ENCODE assay signal across 8 cellular contexts in the genomic region with DNA sequence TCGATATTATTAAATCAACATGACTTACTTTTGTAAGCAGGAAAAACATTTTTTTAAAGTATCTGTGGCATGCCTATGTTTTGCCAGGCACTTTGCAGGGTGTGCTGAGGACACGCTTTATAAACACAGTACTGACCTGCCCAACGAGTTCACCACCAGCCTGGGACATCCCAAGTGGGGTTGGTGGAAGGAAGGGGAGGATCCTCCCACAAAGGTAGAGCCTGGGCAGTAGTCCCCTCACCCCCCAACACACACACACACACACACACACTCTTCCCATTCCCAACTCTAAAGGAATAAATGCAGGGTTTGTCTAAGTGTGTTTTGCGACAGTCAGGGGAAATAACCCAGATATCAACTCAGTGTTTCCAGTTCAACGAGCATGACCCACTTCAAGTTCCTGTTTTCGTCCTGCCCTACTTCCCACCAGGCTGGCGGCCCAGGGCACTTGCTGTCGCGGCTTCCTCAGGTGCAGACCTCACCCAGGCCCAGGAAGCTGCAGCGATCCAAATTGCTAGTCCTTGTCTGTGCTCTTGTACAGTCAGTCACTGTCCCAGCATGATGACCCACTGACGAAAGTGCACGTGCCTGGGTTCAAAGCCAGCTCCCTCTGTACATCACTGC. TPM values are rescaled to one million over a fixed set of nuclear protein-coding genes. Genes with fewer than 3 reads are reported as not detected.
DNase-seq lines count a peak whose midpoint lies in the region; ATAC-seq, FAIRE-seq and TF ChIP-seq lines count a peak whose summit lies in the region.

No MANE protein-coding gene starts in this region.

- peak overlapping the region; percentile 92 for H3K4me2 ChIP-seq in hepatocyte

- peaks cover 61% of the 10 kb centered on the region for H3K4me1 ChIP-seq in hepatocyte (ENCODE audit: insufficient read depth)

- H4K20me1 ChIP-seq in hepatocyte (ENCODE audit: insufficient read depth, poor library complexity, severe bottlenecking), result peaks cover 74% of the 10 kb centered on the region

- H3K27ac ChIP-seq in hepatocyte, result peak overlapping the region; percentile 1

- H3K4me3 Mint-ChIP-seq in activated T-cell treated with anti-CD3 and anti-CD28 coated beads, Interleukin-2, amount 50 U/mL, for 72 hours, result peak overlapping the region; percentile 96

- peak; percentile 61 for DNase-seq in NOMO-1 treated with DMSO at 0.1 percent for 48 hours (lab: John Stamatoyannopoulos, UW; ENCODE audit: unreplicated experiment)
- peak in 1 of 2 donors; percentile 40 for DNase-seq in activated T-cell treated with anti-CD3 and anti-CD28 coated beads, Interleukin-2, amount 50 U/mL, for 72 hours
- peak; percentile 7 for DNase-seq in hepatocyte (ENCODE audit: low spot score)
- peak in 2 of 3 experiments; percentile 18 to 46 for DNase-seq in stimulated activated CD4-positive, alpha-beta T cell treated with anti-CD3 and anti-CD28 coated beads, TNF-alpha, amount 100 ng/mL, for 4 hours (ENCODE audit: low read depth in 3 of 3)
- DNase-seq in frontal cortex (ENCODE audit: low spot score in 2 of 2), result no peak
- DNase-seq in NCI-H187 (lab: John Stamatoyannopoulos, UW), result no peak

- peak overlapping the region; percentile 90 for H3K27ac Mint-ChIP-seq in activated T-cell treated with anti-CD3 and anti-CD28 coated beads, Interleukin-2, amount 50 U/mL, for 72 hours

- TF ChIP-seq CTCF in hepatocyte (IDR thresholded peaks at IDR 0.05; ENCODE audit: poor library complexity), result no peak

- no peaks in the 10 kb centered on the region for H3K27me3 ChIP-seq in hepatocyte

- H3K36me3 Mint-ChIP-seq in activated T-cell treated with anti-CD3 and anti-CD28 coated beads, Interleukin-2, amount 50 U/mL, for 72 hours (ENCODE audit: insufficient read depth in 2 of 2), result peaks cover 0 to 8% of the 10 kb centered on the region in 2 donors

- no peak for FAIRE-seq in frontal cortex (lab: Jason Lieb, UNC)

- no peaks in the 10 kb centered on the region for H3K9me3 Mint-ChIP-seq in activated T-cell treated with anti-CD3 and anti-CD28 coated beads, Interleukin-2, amount 50 U/mL, for 72 hours

- peaks cover 65% of the 10 kb centered on the region for H3K4me1 Mint-ChIP-seq in activated T-cell treated with anti-CD3 and anti-CD28 coated beads, Interleukin-2, amount 50 U/mL, for 72 hours (ENCODE audit: low read depth)

- peaks cover 87% of the 10 kb centered on the region for H3K79me2 ChIP-seq in hepatocyte

- no peak for ATAC-seq in activated T-cell treated with anti-CD3 and anti-CD28 coated beads, Interleukin-2, amount 50 U/mL, for 72 hours (replicated peaks in 1 of 2)
- ATAC-seq in HG02870 (IDR thresholded peaks at IDR 0.05; ENCODE audit: unreplicated experiment), result no peak

- 72% methylated on average over 12 of the region's 12 CpGs for WGBS in hepatocyte (ENCODE audit: low lambda C conversion rate, missing lambda C conversion rate)

- peak overlapping the region; percentile 57; the same call in 1 of the 2 replicates for H3K4me3 ChIP-seq in GM08714 (ENCODE audit: low read length)
- H3K4me3 ChIP-seq in hepatocyte, result no peak overlapping the region

- no peaks in the 10 kb centered on the region for H3K27me3 Mint-ChIP-seq in activated T-cell treated with anti-CD3 and anti-CD28 coated beads, Interleukin-2, amount 50 U/mL, for 72 hours (ENCODE audit: low read depth)

- no peaks in the 10 kb centered on the region for H3K9me2 ChIP-seq in hepatocyte (replicated peaks; ENCODE audit: insufficient read depth)

- H3K9me3 ChIP-seq in hepatocyte (ENCODE audit: low read depth), result no peaks in the 10 kb centered on the region

- no peaks in the 10 kb centered on the region for H3K36me3 ChIP-seq in hepatocyte (replicated peaks; ENCODE audit: insufficient read depth, low read depth)

- H2AFZ ChIP-seq in hepatocyte, result no peak overlapping the region

RNA-seq across cellular contexts. Expression of a gene that starts 3.1 kb away (rescaled TPM):
- 10 to 100 TPM; 38.6 to 53.1 TPM for total RNA-seq in activated T-cell treated with anti-CD3 and anti-CD28 coated beads, Interleukin-2, amount 50 U/mL, for 72 hours
- total RNA-seq in hepatocyte, result 48.0 and 59.0 TPM in 2 replicates
- 33.1 and 38.6 TPM in 2 replicates for polyA plus RNA-seq in hepatocyte
- total RNA-seq in frontal cortex, result 35.1 TPM

RNA-seq across cellular contexts. Expression of a gene that starts 27.5 kb away (rescaled TPM):
- total RNA-seq in activated T-cell treated with anti-CD3 and anti-CD28 coated beads, Interleukin-2, amount 50 U/mL, for 72 hours, result 10 to 100 TPM; 29.5 to 34.8 TPM
- 10.3 and 15.3 TPM in 2 replicates for total RNA-seq in hepatocyte
- 19.8 and 21.7 TPM in 2 replicates for polyA plus RNA-seq in hepatocyte
- total RNA-seq in frontal cortex, result 5.3 TPM

Comparison
In these comparisons a context has a peak if more than half of its experiments do, and no peak if none do; other contexts are left out.
1. DNase-seq: peak in NOMO-1 treated with DMSO at 0.1 percent for 48 hours (single experiment), hepatocyte (single experiment) and stimulated activated CD4-positive, alpha-beta T cell treated with anti-CD3 and anti-CD28 coated beads, TNF-alpha, amount 100 ng/mL, for 4 hours (2 of 3); none in frontal cortex (0 of 2) and NCI-H187 (0 of 2).